ENCODE assay signal across 8 cellular contexts in the genomic region with DNA sequence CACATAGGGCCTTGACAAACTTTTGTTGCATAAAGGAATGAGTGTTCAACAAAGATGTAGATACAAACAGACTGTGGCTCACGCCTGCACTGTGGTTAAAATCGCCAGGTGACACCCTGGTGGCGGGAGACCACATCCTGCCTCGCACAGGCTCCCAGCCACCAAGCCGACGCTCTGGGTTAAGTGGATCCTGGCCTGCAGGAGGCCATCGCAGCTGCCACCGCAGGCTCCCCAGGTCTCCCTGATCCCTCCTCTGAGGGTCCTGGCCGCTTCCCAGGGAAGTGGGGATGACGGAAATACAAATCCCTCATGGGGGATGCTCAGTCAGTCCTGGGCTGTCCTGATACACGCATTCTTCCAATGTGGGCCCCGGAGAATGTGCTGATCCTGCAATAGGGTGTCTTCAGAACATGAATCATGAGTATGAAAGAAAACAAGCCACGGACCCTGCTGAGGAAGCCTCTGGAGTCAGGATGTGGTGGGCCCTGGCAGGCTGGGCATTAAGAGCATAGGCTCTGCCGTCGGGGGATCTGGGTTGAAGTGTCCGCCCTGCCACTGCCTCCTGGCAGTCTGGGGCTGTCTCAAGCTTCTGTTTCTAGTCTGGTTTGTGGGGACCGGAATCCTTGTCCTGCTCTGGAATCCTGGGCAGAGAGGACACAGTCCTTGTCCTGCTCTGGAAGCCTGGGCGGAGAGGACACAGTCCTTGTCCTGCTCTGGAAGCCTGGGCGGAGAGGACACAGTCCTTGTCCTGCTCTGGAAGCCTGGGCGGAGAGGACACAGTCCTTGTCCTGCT. TPM values are rescaled to one million over a fixed set of nuclear protein-coding genes. Genes with fewer than 3 reads are reported as not detected.
DNase-seq lines count a peak whose midpoint lies in the region; ATAC-seq and TF ChIP-seq lines count a peak whose summit lies in the region.

No MANE protein-coding gene starts in this region.

- no peaks in the 10 kb centered on the region for H3K9me3 Mint-ChIP-seq in CD4-positive, CD25-positive, alpha-beta regulatory T cell
- peaks cover under 1% of the 10 kb centered on the region for H3K9me3 Mint-ChIP-seq in type B pancreatic cell

- H3K4me3 Mint-ChIP-seq in CD4-positive, CD25-positive, alpha-beta regulatory T cell = peak overlapping the region; percentile 81 to 90 (median 88)
- no peak overlapping the region for H3K4me3 Mint-ChIP-seq in type B pancreatic cell

- H3K27me3 Mint-ChIP-seq in CD4-positive, CD25-positive, alpha-beta regulatory T cell = peaks cover 10% of the 10 kb centered on the region
- peaks cover 8% of the 10 kb centered on the region for H3K27me3 Mint-ChIP-seq in type B pancreatic cell

- intact Hi-C loops in ascending aorta (cut with DNase I) = no loop called here

- H3K4me3 ChIP-seq in CD4-positive, CD25-positive, alpha-beta regulatory T cell (ENCODE audit: low read depth, low read length) = peak overlapping the region; percentile 51
- H3K4me3 ChIP-seq in ascending aorta = no peak overlapping the region

- H3K4me1 Mint-ChIP-seq in CD4-positive, CD25-positive, alpha-beta regulatory T cell = peaks cover 18 to 85% (median 49%) of the 10 kb centered on the region in 4 donors
- H3K4me1 Mint-ChIP-seq in type B pancreatic cell (ENCODE audit: unreplicated experiment) = peaks cover 13% of the 10 kb centered on the region

- H3K36me3 Mint-ChIP-seq in CD4-positive, CD25-positive, alpha-beta regulatory T cell = no peaks in the 10 kb centered on the region
- no peaks in the 10 kb centered on the region for H3K36me3 Mint-ChIP-seq in type B pancreatic cell

- peak; percentile 22 to 96 (median 77) for DNase-seq in CD4-positive, CD25-positive, alpha-beta regulatory T cell
- peak; percentile 83 for DNase-seq in KBM-7
- DNase-seq in activated CD8-positive, alpha-beta memory T cell treated with anti-CD3 and anti-CD28 coated beads for 48 hours (ENCODE audit: low read depth in 2 of 3, low spot score in 2 of 3) = peak; percentile 40 to 64 (median 49)
- peak; percentile 27 for DNase-seq in myocyte (ENCODE audit: low read depth)
- DNase-seq in ascending aorta (ENCODE audit: low spot score in 2 of 2) = no peak
- no peak for DNase-seq in type B pancreatic cell (ENCODE audit: extremely low spot score, unreplicated experiment)
- DNase-seq in NCI-H446 (lab: John Stamatoyannopoulos, UW) = no peak

- TF ChIP-seq CTCF in ascending aorta (IDR thresholded peaks at IDR 0.05) = no peak
- TF ChIP-seq CTCF in type B pancreatic cell (conservative IDR thresholded peaks at IDR 0.05) = no peak

- no peaks in the 10 kb centered on the region for H3K36me3 ChIP-seq in CD4-positive, CD25-positive, alpha-beta regulatory T cell (ENCODE audit: control insufficient read depth, insufficient read depth, low read length)
- H3K36me3 ChIP-seq in ascending aorta = no peaks in the 10 kb centered on the region

- no peaks in the 10 kb centered on the region for H3K9me3 ChIP-seq in CD4-positive, CD25-positive, alpha-beta regulatory T cell (ENCODE audit: control insufficient read depth in 2 of 2, low read length in 2 of 2)
- no peaks in the 10 kb centered on the region for H3K9me3 ChIP-seq in ascending aorta

- peaks cover 59% of the 10 kb centered on the region for H3K4me1 ChIP-seq in CD4-positive, CD25-positive, alpha-beta regulatory T cell (ENCODE audit: control insufficient read depth, insufficient read depth, low read length, poor library complexity, severe bottlenecking)
- no peaks in the 10 kb centered on the region for H3K4me1 ChIP-seq in ascending aorta

- H3K27ac Mint-ChIP-seq in CD4-positive, CD25-positive, alpha-beta regulatory T cell = peak overlapping the region; percentile 91 to 98 (median 97)
- no peak overlapping the region for H3K27ac Mint-ChIP-seq in type B pancreatic cell

- H3K27ac ChIP-seq in CD4-positive, CD25-positive, alpha-beta regulatory T cell (ENCODE audit: insufficient read depth, low read length, poor library complexity, severe bottlenecking) = peak overlapping the region; percentile 54
- H3K27ac ChIP-seq in ascending aorta = no peak overlapping the region

- no peaks in the 10 kb centered on the region for H3K27me3 ChIP-seq in CD4-positive, CD25-positive, alpha-beta regulatory T cell (ENCODE audit: control insufficient read depth, insufficient read depth, low read length)
- H3K27me3 ChIP-seq in ascending aorta = no peaks in the 10 kb centered on the region

- in situ Hi-C loops in KBM-7 (cut with MboI; ENCODE audit: low pct_unique_long_range_greater_than_20kb, low sequenced_read_pairs) = loop anchor here (25.0 kb wide), 1 partner anchor 253 kb away; a partner anchor contains a TSS

- peak; percentile 94 to 96 for ATAC-seq in CD4-positive, CD25-positive, alpha-beta regulatory T cell (ENCODE audit: low read depth in 2 of 2)
- peak; percentile 96 for ATAC-seq in GM21381 (IDR thresholded peaks at IDR 0.05; ENCODE audit: unreplicated experiment)

RNA-seq across cellular contexts. Expression of a gene that starts 53.5 kb away (rescaled TPM):
- 1.3 TPM for total RNA-seq in CD4-positive, CD25-positive, alpha-beta regulatory T cell
- polyA plus RNA-seq in CD4-positive, CD25-positive, alpha-beta regulatory T cell = under 1 TPM in 3 of 4 donors, not detected in 1; 0.29 to 0.53 (median 0.47) TPM
- total RNA-seq in myocyte (not detected in 2 replicates), ascending aorta (5.9 TPM), type B pancreatic cell (ENCODE audit: low replicate concordance) (1.9 and 3.0 TPM in 2 replicates)
- 0.04 TPM for polyA plus RNA-seq in myocyte (2012)

Comparison
In these comparisons a context has a peak if more than half of its experiments do, and no peak if none do; other contexts are left out.
1. DNase-seq: peak in CD4-positive, CD25-positive, alpha-beta regulatory T cell (3 of 3), KBM-7 (single experiment), activated CD8-positive, alpha-beta memory T cell treated with anti-CD3 and anti-CD28 coated beads for 48 hours (3 of 3) and myocyte (single experiment); none in ascending aorta (0 of 2), type B pancreatic cell (single experiment) and NCI-H446 (0 of 2).